8 cellular contexts compared by ENCODE assay signal in genomic region chr10:27504007-27504890, GRCh38.
DNase-seq lines count a peak whose midpoint lies in the region; ATAC-seq lines count a peak whose summit lies in the region.

TSS of gene RAB18 (plus strand) at chr10:27504304. CDS start at chr10:27504370, 66 bp downstream.

- ATAC-seq in GM19372 (IDR thresholded peaks at IDR 0.05; ENCODE audit: low read depth, unreplicated experiment) (peak; percentile 96), HG03558 (IDR thresholded peaks at IDR 0.05; ENCODE audit: extremely low read depth, unreplicated experiment) (peak; percentile 95)

- DNase-seq in C1 segment of cervical spinal cord (lab: John Stamatoyannopoulos, UW) = peak; percentile 74 to 97 (median 96)
- peak; percentile 96 for DNase-seq in NCI-H748 (lab: John Stamatoyannopoulos, UW; ENCODE audit: unreplicated experiment)
- DNase-seq in activated CD4-positive, alpha-beta T cell treated with anti-CD3 and anti-CD28 coated beads, Interleukin-2, amount 50 U/mL, for 1 hour = peak; percentile 97
- peak; percentile 99 for DNase-seq in dedifferentiated amniotic fluid mesenchymal stem cell (ENCODE audit: extremely low spot score)
- DNase-seq in left kidney (ENCODE audit: low read depth, low spot score) = peak; percentile 99
- DNase-seq in stimulated activated CD4-positive, alpha-beta T cell treated with anti-CD3 and anti-CD28 coated beads, Interleukin-2, amount 100 ng/mL, for 24 hours = peak; percentile 97 to 98

Comparison
In these comparisons a context has a peak if more than half of its experiments do, and no peak if none do; other contexts are left out.
1. Peak in every context shown above with its lines: DNase-seq and ATAC-seq.